ENCODE assay signal across 8 cellular contexts in genomic region chr11:119015054-119015611, GRCh38. TPM values are rescaled to one million over a fixed set of nuclear protein-coding genes. Genes with fewer than 3 reads are reported as not detected.
DNase-seq lines count a peak whose midpoint lies in the region; ATAC-seq, FAIRE-seq and TF ChIP-seq lines count a peak whose summit lies in the region.

No MANE protein-coding gene starts in this region.

- H3K36me3 ChIP-seq in spleen, result peaks cover 0 to 73% (median 62%) of the 10 kb centered on the region in 6 donors

- H3K4me1 ChIP-seq in spleen, result peaks cover 28 to 51% (median 39%) of the 10 kb centered on the region in 6 donors

- POLR2A ChIA-PET in activated naive CD8-positive, alpha-beta T cell treated with anti-CD3 and anti-CD28 coated beads, Interleukin-2, amount 10 ng/mL, durations not matched to agents 7 days and 5 days (lab: Charles Lee), result interaction anchor here (0.6 to 1.3 kb wide), 8 partner anchors 9 to 310 kb away, joined by 3 to 7 read pairs (median 3); partner anchors contain the start of genes CENATAC and VPS11

- H3K4me3 ChIP-seq in spleen, result no peak overlapping the region

- peaks cover 41% of the 10 kb centered on the region for H3K36me3 Mint-ChIP-seq in activated naive CD8-positive, alpha-beta T cell treated with anti-CD3 and anti-CD28 coated beads, Interleukin-2, amount 10 ng/mL, durations not matched to agents 7 days and 5 days
- peaks cover 18 to 19% of the 10 kb centered on the region in 2 donors for H3K36me3 Mint-ChIP-seq in naive B cell

- no peaks in the 10 kb centered on the region for H3K27me3 ChIP-seq in spleen (replicated peaks in 1 of 7)

- WGBS in spleen, 5 donors, result 72 to 80% (median 77%) methylated on average over 8 of the region's 8 CpGs

- H3K27ac Mint-ChIP-seq in activated naive CD8-positive, alpha-beta T cell treated with anti-CD3 and anti-CD28 coated beads, Interleukin-2, amount 10 ng/mL, durations not matched to agents 7 days and 5 days, result no peak overlapping the region
- peak overlapping the region; percentile 53 to 84 (median 72) for H3K27ac Mint-ChIP-seq in naive B cell

- peaks cover 27% of the 10 kb centered on the region for H3K4me1 Mint-ChIP-seq in activated naive CD8-positive, alpha-beta T cell treated with anti-CD3 and anti-CD28 coated beads, Interleukin-2, amount 10 ng/mL, durations not matched to agents 7 days and 5 days
- peaks cover 23 to 50% (median 36%) of the 10 kb centered on the region in 3 donors for H3K4me1 Mint-ChIP-seq in naive B cell

- no peak for FAIRE-seq in D721Med (lab: Jason Lieb, UNC)

- no peak for TF ChIP-seq POLR2A in spleen (IDR thresholded peaks at IDR 0.05)

- H3K4me3 Mint-ChIP-seq in activated naive CD8-positive, alpha-beta T cell treated with anti-CD3 and anti-CD28 coated beads, Interleukin-2, amount 10 ng/mL, durations not matched to agents 7 days and 5 days, result peak overlapping the region; percentile 22
- H3K4me3 Mint-ChIP-seq in naive B cell, result peak overlapping the region in 5 of 8 donors; percentile 15 to 93 (median 24)

- no peaks in the 10 kb centered on the region for H3K9me3 ChIP-seq in spleen

- H3K27ac ChIP-seq in spleen, result no peak overlapping the region

- no peaks in the 10 kb centered on the region for H3K27me3 Mint-ChIP-seq in activated naive CD8-positive, alpha-beta T cell treated with anti-CD3 and anti-CD28 coated beads, Interleukin-2, amount 10 ng/mL, durations not matched to agents 7 days and 5 days
- no peaks in the 10 kb centered on the region for H3K27me3 Mint-ChIP-seq in naive B cell

- intact Hi-C loops in spleen (cut with DNase I; ENCODE audit: low total_unique reads), result no loop called here

- TF ChIP-seq CTCF in D721Med (IDR thresholded peaks at IDR 0.05; ENCODE audit: insufficient read depth, missing control alignments) (peak; percentile 7), spleen (IDR thresholded peaks at IDR 0.05 in 8 of 11, conservative IDR thresholded peaks at IDR 0.05 in 3 of 11) (no peak)

- no peak for DNase-seq in D721Med (ENCODE audit: insufficient read length, low spot score)
- peak; percentile 30 for DNase-seq in LoVo (ENCODE audit: low spot score)
- no peak for DNase-seq in activated naive CD8-positive, alpha-beta T cell treated with anti-CD3 and anti-CD28 coated beads, Interleukin-2, amount 10 ng/mL, durations not matched to agents 7 days and 5 days
- DNase-seq in naive B cell, result no peak
- DNase-seq in spleen, result no peak

- ATAC-seq in activated naive CD8-positive, alpha-beta T cell treated with anti-CD3 and anti-CD28 coated beads, Interleukin-2, amount 10 ng/mL, durations not matched to agents 7 days and 5 days (ENCODE audit: low read depth), result no peak
- no peak for ATAC-seq in naive B cell (ENCODE audit: low read depth in 2 of 2)
- no peak for ATAC-seq in GM18873 (IDR thresholded peaks at IDR 0.05; ENCODE audit: low FRiP score, unreplicated experiment)
- no peak for ATAC-seq in GM21447 (IDR thresholded peaks at IDR 0.05; ENCODE audit: unreplicated experiment)
- ATAC-seq in GM18517 (IDR thresholded peaks at IDR 0.05; ENCODE audit: unreplicated experiment), result no peak

- H3K9me3 Mint-ChIP-seq in activated naive CD8-positive, alpha-beta T cell treated with anti-CD3 and anti-CD28 coated beads, Interleukin-2, amount 10 ng/mL, durations not matched to agents 7 days and 5 days, result no peaks in the 10 kb centered on the region
- H3K9me3 Mint-ChIP-seq in naive B cell, result no peaks in the 10 kb centered on the region

RNA-seq across cellular contexts. Expression of gene RPS25, which starts 3.0 kb away (rescaled TPM):
- 1,000 to 10,000 TPM; 1,397 to 1,460 TPM for total RNA-seq in activated naive CD8-positive, alpha-beta T cell treated with anti-CD3 and anti-CD28 coated beads, Interleukin-2, amount 10 ng/mL, durations not matched to agents 7 days and 5 days
- polyA plus RNA-seq in naive B cell (ENCODE audit: low read depth in 6 of 6), result 1,000 to 10,000 TPM; 3,707 to 5,692 (median 4,418) TPM
- 1,000 to 10,000 TPM in 6 of 7 donors, 100 to 1,000 TPM in 1; 945 to 1,264 (median 1,141) TPM for total RNA-seq in spleen
- polyA plus RNA-seq in spleen, result 1,000 to 10,000 TPM; 4,407 to 5,214 (median 4,978) TPM

RNA-seq across cellular contexts. Expression of gene TRAPPC4, which starts 3.4 kb away (rescaled TPM):
- 10 to 100 TPM; 80.5 to 84.4 TPM for total RNA-seq in activated naive CD8-positive, alpha-beta T cell treated with anti-CD3 and anti-CD28 coated beads, Interleukin-2, amount 10 ng/mL, durations not matched to agents 7 days and 5 days
- polyA plus RNA-seq in naive B cell (ENCODE audit: low read depth in 6 of 6) (100 to 1,000 TPM in 1 of 6 donors, 10 to 100 TPM in 5; 45.6 to 103 (median 73.6) TPM), spleen (10 to 100 TPM; 33.1 to 53.0 (median 47.6) TPM)
- 10 to 100 TPM; 43.0 to 61.8 (median 54.4) TPM for total RNA-seq in spleen

RNA-seq across cellular contexts. Expression of gene SLC37A4, which starts 15.5 kb away (rescaled TPM):
- total RNA-seq in activated naive CD8-positive, alpha-beta T cell treated with anti-CD3 and anti-CD28 coated beads, Interleukin-2, amount 10 ng/mL, durations not matched to agents 7 days and 5 days, result 10 to 100 TPM; 20.3 to 23.9 TPM
- polyA plus RNA-seq in naive B cell (ENCODE audit: low read depth in 6 of 6), result 10 to 100 TPM in 4 of 6 donors, 1 to 10 TPM in 2; 8.1 to 12.8 (median 11.1) TPM
- 10 to 100 TPM in 6 of 7 donors, 1 to 10 TPM in 1; 9.9 to 26.0 (median 15.9) TPM for total RNA-seq in spleen
- polyA plus RNA-seq in spleen, result 10 to 100 TPM in 2 of 3 donors, 1 to 10 TPM in 1; 8.2 to 12.6 (median 10.1) TPM

RNA-seq across cellular contexts. Expression of gene CENATAC, which starts 17.2 kb away (rescaled TPM):
- 10 to 100 TPM; 66.8 to 74.2 TPM for total RNA-seq in activated naive CD8-positive, alpha-beta T cell treated with anti-CD3 and anti-CD28 coated beads, Interleukin-2, amount 10 ng/mL, durations not matched to agents 7 days and 5 days
- polyA plus RNA-seq in naive B cell (ENCODE audit: low read depth in 6 of 6) (10 to 100 TPM in 5 of 6 donors, 1 to 10 TPM in 1; 9.5 to 21.7 (median 12.3) TPM), spleen (10 to 100 TPM; 27.0 to 80.8 (median 44.1) TPM)
- total RNA-seq in spleen, result 10 to 100 TPM; 39.2 to 86.2 (median 66.7) TPM

RNA-seq across cellular contexts. Expression of gene HYOU1, which starts 41.9 kb away (rescaled TPM):
- total RNA-seq in activated naive CD8-positive, alpha-beta T cell treated with anti-CD3 and anti-CD28 coated beads, Interleukin-2, amount 10 ng/mL, durations not matched to agents 7 days and 5 days, result 10 to 100 TPM; 76.5 to 83.1 TPM
- polyA plus RNA-seq in naive B cell (ENCODE audit: low read depth in 6 of 6) (10 to 100 TPM in 5 of 6 donors, 1 to 10 TPM in 1; 7.1 to 13.4 (median 12.5) TPM), spleen (10 to 100 TPM; 12.3 to 22.7 (median 15.5) TPM)
- total RNA-seq in spleen, result 100 to 1,000 TPM in 3 of 7 donors, 10 to 100 TPM in 4; 48.2 to 131 (median 80.8) TPM
